In genomic region chr6:52389626-52390360, GRCh38 we compare ENCODE assay signal across 8 cellular contexts. TPM values are rescaled to one million over a fixed set of nuclear protein-coding genes. Genes with fewer than 3 reads are reported as not detected.
DNase-seq lines count a peak whose midpoint lies in the region; ATAC-seq and TF ChIP-seq lines count a peak whose summit lies in the region.

No MANE protein-coding gene starts in this region.

- no peaks in the 10 kb centered on the region for H3K27me3 ChIP-seq in right lobe of liver
- no peaks in the 10 kb centered on the region for H3K27me3 ChIP-seq in upper lobe of left lung

- DNase-seq in Daoy (ENCODE audit: low read depth) = peak; percentile 79
- peak; percentile 17 for DNase-seq in SK-MEL-5 (ENCODE audit: low read depth, low spot score)
- peak; percentile 62 for DNase-seq in astrocyte of the hippocampus (ENCODE audit: low read depth, low spot score)
- peak; percentile 90 to 95 (median 94) for DNase-seq in right lobe of liver
- peak in 1 of 2 donors; percentile 45 for DNase-seq in upper lobe of left lung
- DNase-seq in NCI-H524 treated with DMSO at 0.1 percent for 48 hours (lab: John Stamatoyannopoulos, UW) = no peak

- intact Hi-C loops in right lobe of liver (cut with DNase I) = loop anchor here in 1 of 2 donors (10.0 kb wide), 1 partner anchor 105 kb away; the partner anchor contains the start of gene MCM3

- in situ Hi-C loops in SK-MEL-5 (cut with HindIII; ENCODE audit: low pct_unique_long_range_greater_than_20kb, low sequenced_read_pairs) = loop anchor here (25.0 kb wide), 1 partner anchor 102 kb away; the partner anchor contains the start of gene MCM3

- H3K4me3 ChIP-seq in right lobe of liver (no peak overlapping the region), upper lobe of left lung (no peak overlapping the region)

- peaks cover 0 to 16% (median 7%) of the 10 kb centered on the region in 4 donors for H3K4me1 ChIP-seq in right lobe of liver
- peaks cover 11 to 19% (median 15%) of the 10 kb centered on the region in 4 donors for H3K4me1 ChIP-seq in upper lobe of left lung

- 5% methylated on average over 8 of the region's 8 CpGs for WGBS in right lobe of liver (ENCODE audit: insufficient coverage, low coverage, low lambda C conversion rate, missing lambda C conversion rate)
- WGBS in upper lobe of left lung, 2 donors = 5 to 7% methylated on average over 8 of the region's 8 CpGs

- H3K9me3 ChIP-seq in right lobe of liver (no peaks in the 10 kb centered on the region), upper lobe of left lung (no peaks in the 10 kb centered on the region)

- TF ChIP-seq POLR2A in right lobe of liver (IDR thresholded peaks at IDR 0.05) = peak; percentile 50
- TF ChIP-seq POLR2A in upper lobe of left lung (IDR thresholded peaks at IDR 0.05) = no peak

- TF ChIP-seq CTCF in right lobe of liver (IDR thresholded peaks at IDR 0.05) (peak in 2 of 4 donors; percentile 27 to 33), upper lobe of left lung (IDR thresholded peaks at IDR 0.05) (no peak)

- ATAC-seq in GM19463 (IDR thresholded peaks at IDR 0.05; ENCODE audit: unreplicated experiment) = peak; percentile 66
- ATAC-seq in HG03520 (IDR thresholded peaks at IDR 0.05; ENCODE audit: unreplicated experiment) = peak; percentile 53
- peak; percentile 93 to 96 (median 94) for ATAC-seq in right lobe of liver
- peak in 1 of 2 donors; percentile 42 for ATAC-seq in upper lobe of left lung (ENCODE audit: low FRiP score in 2 of 2)

- H3K36me3 ChIP-seq in right lobe of liver = no peaks in the 10 kb centered on the region
- no peaks in the 10 kb centered on the region for H3K36me3 ChIP-seq in upper lobe of left lung

- no peak for TF ChIP-seq EP300 in upper lobe of left lung (IDR thresholded peaks at IDR 0.05)

- H3K27ac ChIP-seq in right lobe of liver (peak overlapping the region; percentile 62 to 73 (median 72)), upper lobe of left lung (peak overlapping the region; percentile 11 to 73 (median 47))

RNA-seq across cellular contexts. Expression of gene PAQR8, which starts 27.8 kb away (rescaled TPM):
- total RNA-seq in Daoy (2014; rRNA removed; shearing (Covaris generic)) = 4.1 and 4.2 TPM in 2 replicates
- 25.7 and 25.8 TPM in 2 replicates for total RNA-seq in SK-MEL-5 (2014; rRNA removed; shearing (Covaris generic))
- polyA plus RNA-seq in SK-MEL-5 (2015; cell fraction: cytosol; rRNA removed) = 27.8 and 34.8 TPM in 2 replicates
- 8.2 and 9.4 TPM in 2 replicates for polyA plus RNA-seq in SK-MEL-5 (2015; cell fraction: nucleus; rRNA removed)
- total RNA-seq in right lobe of liver = 1 to 10 TPM in 3 of 6 experiments, under 1 TPM in 3; 0.29 to 1.5 (median 0.77) TPM
- 10 to 100 TPM in 3 of 6 donors, 1 to 10 TPM in 3; 3.4 to 21.6 (median 9.3) TPM for total RNA-seq in upper lobe of left lung

RNA-seq across cellular contexts. Expression of gene EFHC1, which starts 30.3 kb away (rescaled TPM):
- total RNA-seq in Daoy (2014; rRNA removed; shearing (Covaris generic)) = 16.2 and 20.4 TPM in 2 replicates
- 14.1 and 23.7 TPM in 2 replicates for total RNA-seq in SK-MEL-5 (2014; rRNA removed; shearing (Covaris generic))
- 6.0 and 12.0 TPM in 2 replicates for polyA plus RNA-seq in SK-MEL-5 (2015; cell fraction: cytosol; rRNA removed)
- polyA plus RNA-seq in SK-MEL-5 (2015; cell fraction: nucleus; rRNA removed) = 259 and 284 TPM in 2 replicates
- total RNA-seq in right lobe of liver = 10 to 100 TPM in 1 of 6 experiments, 1 to 10 TPM in 5; 3.6 to 10.4 (median 6.0) TPM
- total RNA-seq in upper lobe of left lung = 10 to 100 TPM; 16.2 to 96.4 (median 21.6) TPM
